In genomic region chr22:16829985-16830384, GRCh38 we compare ENCODE assay signal across 37 cellular contexts. TPM values are rescaled to one million over a fixed set of nuclear protein-coding genes. Genes with fewer than 3 reads are reported as not detected.
"Had no signal": no experiment of that assay in that cellular context is flagged by ENCODE, and none has a peak within 500 bp of the region (broad histone marks: within the 10 kb centered on the region; RNA-seq: fewer than 3 reads in every experiment).

No MANE protein-coding gene starts in this region.

- H3K36me3 ChIP-seq: MG63 had no signal

- H3K27me3 ChIP-seq: MG63 had no signal

- H3K4me3 ChIP-seq: MG63 had no signal

- H3K9me3 ChIP-seq: MG63 had no signal

- DNase-seq: Karpas-422, Kasumi-1, MG63, MM.1S, MV-4-11, NCI-H1048, NCI-H1092, NCI-H1092 treated with DMSO at 0.1 percent for 48 hours, NCI-H1105, NCI-H1105 treated with DMSO at 0.1 percent for 48 hours, NCI-H1417, NCI-H1417 treated with DMSO at 0.1 percent for 48 hours, NCI-H1436, NCI-H1436 treated with DMSO at 0.1 percent for 48 hours, NCI-H146, NCI-H1694, NCI-H1694 treated with DMSO at 0.1 percent for 48 hours, NCI-H187, NCI-H187 treated with DMSO at 0.1 percent for 48 hours, NCI-H1930, NCI-H2029, NCI-H2029 treated with DMSO at 0.1 percent for 48 hours, NCI-H2081, NCI-H2081 treated with DMSO at 0.1 percent for 48 hours, NCI-H2107, NCI-H2171, NCI-H2171 treated with DMSO at 0.1 percent for 48 hours, NCI-H2227 treated with DMSO at 0.1 percent for 48 hours, NCI-H226, NCI-H345, NCI-H446, NCI-H446 treated with DMSO at 0.1 percent for 48 hours, NCI-H510A, NCI-H510A treated with DMSO at 0.1 percent for 48 hours had no signal

RNA-seq across cellular contexts. Expression of gene XKR3, which starts 4.8 kb away (rescaled TPM):
- total RNA-seq: LHCN-M2, MCF 10A, NCI-H460 had no signal
